21 cellular contexts compared by ENCODE assay signal in genomic region chr9:4923141-4923540, GRCh38.
DNase-seq lines count a peak whose midpoint lies in the region; ATAC-seq, FAIRE-seq and TF ChIP-seq lines count a peak whose summit lies in the region.
"Had no signal": no experiment of that assay in that cellular context is flagged by ENCODE, and none has a peak within 500 bp of the region (broad histone marks: within the 10 kb centered on the region; RNA-seq: fewer than 3 reads in every experiment).

No MANE protein-coding gene starts in this region.

- H3F3A ChIP-seq in PC-3 (ENCODE audit: low read length, unreplicated experiment) = peaks cover 3% of the 10 kb centered on the region

- POLR2A ChIA-PET in PC-3 (lab: Charles Lee; ENCODE audit: unreplicated experiment) (no interaction called here), K562 (lab: Yijun Ruan, JAX) (interaction anchor here (0.7 to 1.0 kb wide), 2 partner anchors 62 to 157 kb away, joined by 3 read pairs; partner anchors contain the start of gene JAK2)

- H3K4me3 ChIP-seq in PC-3 (ENCODE audit: low read length) (no peak overlapping the region), K562 (no peak overlapping the region), lower lobe of right lung (no peak overlapping the region), thoracic aorta (no peak overlapping the region)
- H3K4me3 ChIP-seq: A549 had no signal

- TF ChIP-seq POLR2A in K562 (conservative IDR thresholded peaks at IDR 0.05) = no peak

- no peak for TF ChIP-seq RAD21 in K562 (CRISPR knock-in tag; conservative IDR thresholded peaks at IDR 0.05 in 1 of 2, IDR thresholded peaks at IDR 0.05 in 1 of 2)

- BruUV-seq in PC-3 (replicated peaks; lab: Mats Ljungman, UMichigan) (no TSS peak), K562 (replicated peaks; lab: Mats Ljungman, UMichigan) (no TSS peak)

- no peak overlapping the region for H3K4me3 Mint-ChIP-seq in stimulated activated effector memory CD8-positive, alpha-beta T cell treated with anti-CD3 and anti-CD28 coated beads, Interleukin-12 subunit alpha, Interleukin-12 subunit beta, amount 100 ng/mL, for 72 hours
- H3K4me3 Mint-ChIP-seq: CD14-positive monocyte; CD8-positive, alpha-beta T cell; H9 had no signal

- H3K9me3 ChIP-seq in PC-3 (ENCODE audit: low read length) (no peaks in the 10 kb centered on the region), K562 (replicated peaks; ENCODE audit: control insufficient read depth, insufficient read depth, low read depth, low read length) (peaks cover 4% of the 10 kb centered on the region; the same call in 1 of the 2 replicates), lower lobe of right lung (no peaks in the 10 kb centered on the region), thoracic aorta (no peaks in the 10 kb centered on the region)
- H3K9me3 ChIP-seq: A549 had no signal

- no peak for TF ChIP-seq EP300 in K562 (IDR thresholded peaks at IDR 0.05; ENCODE audit: low read length)

- H3K4me1 ChIP-seq in PC-3 (ENCODE audit: insufficient read depth, low read length) (peaks cover 34% of the 10 kb centered on the region), K562 (replicated peaks in 1 of 2; ENCODE audit: control insufficient read depth in 2 of 2, insufficient read depth in 2 of 2, low read length in 2 of 2) (peaks cover 8 to 42% of the 10 kb centered on the region in 2 experiments), lower lobe of right lung (peaks cover 9% of the 10 kb centered on the region), thoracic aorta (ENCODE audit: control insufficient read depth in 1 of 2, low read depth in 2 of 2) (peaks cover 14 to 58% of the 10 kb centered on the region in 2 donors)
- H3K4me1 ChIP-seq: A549 had no signal

- no peak for TF ChIP-seq CTCF in PC-3 (conservative IDR thresholded peaks at IDR 0.05; ENCODE audit: low read depth, low read length)
- TF ChIP-seq CTCF in K562 (IDR thresholded peaks at IDR 0.05 in 2 of 3, conservative IDR thresholded peaks at IDR 0.05 in 1 of 3; ENCODE audit: insufficient read depth in 2 of 3, low read depth in 1 of 3, low read length in 3 of 3) = no peak
- no peak for TF ChIP-seq CTCF in lower lobe of right lung (IDR thresholded peaks at IDR 0.05)
- TF ChIP-seq CTCF in thoracic aorta (IDR thresholded peaks at IDR 0.05) = no peak

- H2AFZ ChIP-seq in PC-3 (ENCODE audit: low read length) (no peak overlapping the region), K562 (ENCODE audit: low read depth, low read length) (no peak overlapping the region; the same call in 1 of the 2 replicates)

- no peak for DNase-seq in PC-3
- no peak for DNase-seq in K562 (ENCODE audit: extremely low read depth in 1 of 4, low spot score in 3 of 4)
- no peak for DNase-seq in lower lobe of right lung
- no peak for DNase-seq in thoracic aorta (ENCODE audit: low spot score)
- DNase-seq in stimulated activated effector memory CD8-positive, alpha-beta T cell treated with anti-CD3 and anti-CD28 coated beads, Interleukin-12 subunit alpha, Interleukin-12 subunit beta, amount 100 ng/mL, for 72 hours (ENCODE audit: low spot score in 2 of 2) = no peak
- no peak for DNase-seq in NCI-H526 treated with DMSO at 0.1 percent for 48 hours (lab: John Stamatoyannopoulos, UW)
- no peak for DNase-seq in hippocampal formation (lab: John Stamatoyannopoulos, UW)
- DNase-seq: CD8-positive, alpha-beta T cell; COR-L47; DMS153; DMS79 treated with DMSO at 0.1 percent for 48 hours; EL; GOT3; H9 had no signal

- no peak overlapping the region for H3K4me2 ChIP-seq in PC-3 (ENCODE audit: low read length)
- no peak overlapping the region for H3K4me2 ChIP-seq in K562 (ENCODE audit: insufficient read depth, low read length)
- H3K4me2 ChIP-seq: A549 had no signal

- CTCF ChIA-PET in PC-3 (lab: Charles Lee) (no interaction called here), K562 (lab: Yijun Ruan, JAX; ENCODE audit: low intra/inter-chr PET ratio) (interaction anchor here (1.1 kb wide), 1 partner anchor 164 kb away, joined by 4 read pairs; no protein-coding TSS in a partner anchor)

- no peaks in the 10 kb centered on the region for H4K20me1 ChIP-seq in PC-3 (ENCODE audit: low read length)
- H4K20me1 ChIP-seq in K562 (replicated peaks; ENCODE audit: control insufficient read depth, insufficient read depth, low read length) = no peaks in the 10 kb centered on the region

- peaks cover 14% of the 10 kb centered on the region for H3K4me1 Mint-ChIP-seq in stimulated activated effector memory CD8-positive, alpha-beta T cell treated with anti-CD3 and anti-CD28 coated beads, Interleukin-12 subunit alpha, Interleukin-12 subunit beta, amount 100 ng/mL, for 72 hours

- H3K9me2 ChIP-seq in PC-3 (replicated peaks; ENCODE audit: low read length) = no peaks in the 10 kb centered on the region

- no peaks in the 10 kb centered on the region for H3K36me3 ChIP-seq in PC-3 (ENCODE audit: low read depth, low read length)
- no peaks in the 10 kb centered on the region for H3K36me3 ChIP-seq in K562 (ENCODE audit: control insufficient read depth, insufficient read depth, low read length)
- H3K36me3 ChIP-seq in lower lobe of right lung = no peaks in the 10 kb centered on the region
- H3K36me3 ChIP-seq in thoracic aorta = no peaks in the 10 kb centered on the region

- intact Hi-C loops in PC-3 (cut with micrococcal nuclease) (no loop called here), K562 (cut with micrococcal nuclease) (loop anchor here (10.0 kb wide), 1 partner anchor 128 kb away; the partner anchor contains the start of gene RCL1), lower lobe of right lung (cut with DNase I) (no loop called here)

- H3K79me2 ChIP-seq in PC-3 (ENCODE audit: low read length) = no peaks in the 10 kb centered on the region
- H3K79me2 ChIP-seq in K562 (ENCODE audit: control insufficient read depth, insufficient read depth, low read length) = peaks cover 5% of the 10 kb centered on the region; the same call in 2 of the 3 replicates

- H3K9me3 Mint-ChIP-seq in stimulated activated effector memory CD8-positive, alpha-beta T cell treated with anti-CD3 and anti-CD28 coated beads, Interleukin-12 subunit alpha, Interleukin-12 subunit beta, amount 100 ng/mL, for 72 hours = no peaks in the 10 kb centered on the region
- H3K9me3 Mint-ChIP-seq: CD8-positive, alpha-beta T cell had no signal

- 60% methylated on average over 1 of the region's 1 CpG for WGBS in K562 (ENCODE audit: insufficient coverage, low coverage, missing lambda C conversion rate)

- ATAC-seq in PC-3 (no peak), K562 (no peak), lower lobe of right lung (peak; percentile 41 to 69), thoracic aorta (ENCODE audit: insufficient number of reproducible peaks, low FRiP score, low read depth) (no peak), HG03280 (IDR thresholded peaks at IDR 0.05; ENCODE audit: unreplicated experiment) (no peak)
- no peak for ATAC-seq in stimulated activated effector memory CD8-positive, alpha-beta T cell treated with anti-CD3 and anti-CD28 coated beads, Interleukin-12 subunit alpha, Interleukin-12 subunit beta, amount 100 ng/mL, for 72 hours
- ATAC-seq: CD8-positive, alpha-beta T cell had no signal

- no peaks in the 10 kb centered on the region for H3K9me1 ChIP-seq in K562 (ENCODE audit: control insufficient read depth, insufficient read depth, low read length)

- H3K27me3 ChIP-seq in PC-3 (ENCODE audit: low read length) = no peaks in the 10 kb centered on the region
- no peaks in the 10 kb centered on the region for H3K27me3 ChIP-seq in K562 (ENCODE audit: control insufficient read depth in 2 of 2, insufficient read depth in 2 of 2, low read length in 2 of 2)
- no peaks in the 10 kb centered on the region for H3K27me3 ChIP-seq in lower lobe of right lung (ENCODE audit: low read depth)
- H3K27me3 ChIP-seq in thoracic aorta (replicated peaks; ENCODE audit: insufficient read depth) = no peaks in the 10 kb centered on the region

- H3K9ac ChIP-seq in PC-3 (ENCODE audit: low read length) (peak overlapping the region; percentile 45), K562 (ENCODE audit: insufficient read depth in 1 of 2, low read depth in 2 of 2, low read length in 2 of 2) (no peak overlapping the region)

- FAIRE-seq in K562 (lab: Jason Lieb, UNC) = no peak
- FAIRE-seq: A549, D721Med, G401.6, GM12891, HTR-8/SVneo had no signal

- peak overlapping the region; percentile 99 for H3K27ac ChIP-seq in PC-3 (ENCODE audit: low read length)
- peak overlapping the region; percentile 65; the same call in 1 of the 3 replicates for H3K27ac ChIP-seq in K562 (ENCODE audit: extremely low read depth, low read depth, low read length)
- no peak overlapping the region for H3K27ac ChIP-seq in lower lobe of right lung
- H3K27ac ChIP-seq in thoracic aorta = peak overlapping the region; percentile 21 to 80

- in situ Hi-C loops in K562 (cut with MboI) = no loop called here

- H3K27ac Mint-ChIP-seq in stimulated activated effector memory CD8-positive, alpha-beta T cell treated with anti-CD3 and anti-CD28 coated beads, Interleukin-12 subunit alpha, Interleukin-12 subunit beta, amount 100 ng/mL, for 72 hours = no peak overlapping the region
- H3K27ac Mint-ChIP-seq: CD14-positive monocyte; CD8-positive, alpha-beta T cell; H9 had no signal

- H3K36me3 Mint-ChIP-seq in stimulated activated effector memory CD8-positive, alpha-beta T cell treated with anti-CD3 and anti-CD28 coated beads, Interleukin-12 subunit alpha, Interleukin-12 subunit beta, amount 100 ng/mL, for 72 hours = no peaks in the 10 kb centered on the region
- H3K36me3 Mint-ChIP-seq: CD8-positive, alpha-beta T cell had no signal

TF ChIP-seq in K562, 482 proteins besides CTCF, POLR2A, EP300 and RAD21 (continues in another document):
- TF ChIP-seq HDAC1 (IDR thresholded peaks at IDR 0.05) (no peak), ZNF639 (CRISPR knock-in tag; conservative IDR thresholded peaks at IDR 0.05 in 1 of 2, IDR thresholded peaks at IDR 0.05 in 1 of 2) (no peak)

Comparison
In these comparisons a context has a peak if more than half of its experiments do, and no peak if none do; other contexts are left out.
1. ATAC-seq: peak in lower lobe of right lung (2 of 2); none in PC-3 (single experiment), K562 (single experiment), thoracic aorta (single experiment), HG03280 (single experiment) and stimulated activated effector memory CD8-positive, alpha-beta T cell treated with anti-CD3 and anti-CD28 coated beads, Interleukin-12 subunit alpha, Interleukin-12 subunit beta, amount 100 ng/mL, for 72 hours (single experiment).